Comparison of ENCODE assay signal across 20 cellular contexts in the genomic region with DNA sequence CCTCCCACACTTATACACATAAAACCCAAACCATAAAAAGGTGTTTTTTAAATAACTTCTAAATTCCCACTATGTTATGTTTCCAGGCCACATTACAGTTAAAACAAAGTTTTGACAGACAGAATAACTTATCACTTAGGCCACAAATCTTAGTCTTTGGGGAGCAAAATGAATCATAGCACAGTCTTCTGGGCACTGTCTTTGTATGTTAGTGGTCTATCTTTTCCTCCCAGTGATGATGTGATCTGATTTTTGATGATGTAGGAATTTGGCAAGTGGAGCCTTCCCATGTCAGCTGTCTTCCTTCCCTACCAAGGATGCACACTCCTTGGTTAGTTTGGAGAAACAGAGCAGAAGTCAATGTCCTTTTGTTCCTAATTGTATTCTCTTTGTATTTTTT.
"Had no signal": no experiment of that assay in that cellular context is flagged by ENCODE, and none has a peak within 500 bp of the region (broad histone marks: within the 10 kb centered on the region; RNA-seq: fewer than 3 reads in every experiment).

No MANE protein-coding gene starts in this region.

- H3K27me3 ChIP-seq: gastrocnemius medialis, heart right ventricle, left lung, right lobe of liver, transverse colon had no signal

- H3K9me3 ChIP-seq: gastrocnemius medialis, heart right ventricle, left lung, lower lobe of right lung, psoas muscle, right lobe of liver, thoracic aorta, transverse colon had no signal

- H3K4me3 ChIP-seq: coronary artery, gastrocnemius medialis, heart right ventricle, left lung, lower lobe of right lung, psoas muscle, right lobe of liver, skin epidermis, thoracic aorta, transverse colon had no signal

- DNase-seq: caudate nucleus; effector CD4-positive, alpha-beta T cell; endodermal cell; erythroblast; gastrocnemius medialis; heart right ventricle; hypothalamus; islet precursor cell; left lung; lower lobe of right lung; psoas muscle; retina; right lobe of liver; stimulated activated CD4-positive, alpha-beta T cell treated with anti-CD3 and anti-CD28 coated beads, Interleukin-2, amount 100 ng/mL, for 24 hours; stimulated activated naive CD4-positive, alpha-beta T cell treated with Interleukin-2 at 50 U/mL for 16 hours; transverse colon had no signal

- FAIRE-seq: endothelial cell of umbilical vein had no signal

- H3K4me1 ChIP-seq: gastrocnemius medialis, left lung, lower lobe of right lung, psoas muscle, right lobe of liver, transverse colon had no signal

- H3K36me3 ChIP-seq: gastrocnemius medialis, heart right ventricle, left lung, lower lobe of right lung, right lobe of liver, thoracic aorta, transverse colon had no signal

- H3K27ac ChIP-seq: coronary artery, gastrocnemius medialis, left lung, lower lobe of right lung, psoas muscle, right lobe of liver, skin epidermis, transverse colon had no signal
